7 cellular contexts compared by ENCODE assay signal in genomic region chr5:69601947-69602346, GRCh38. TPM values are rescaled to one million over a fixed set of nuclear protein-coding genes. Genes with fewer than 3 reads are reported as not detected.
DNase-seq lines count a peak whose midpoint lies in the region; ATAC-seq lines count a peak whose summit lies in the region.
"Not testable (repeated sequence)": the region's sequence is repeated elsewhere in the genome, so short reads cannot be mapped to it uniquely, and the experiment has no call there.

No MANE protein-coding gene starts in this region.

- not testable (repeated sequence) for DNase-seq in left lobe of liver (ENCODE audit: low spot score)

- ATAC-seq in GM18861 (IDR thresholded peaks at IDR 0.05; ENCODE audit: unreplicated experiment) (peak; percentile 98), GM19452 (IDR thresholded peaks at IDR 0.05; ENCODE audit: unreplicated experiment) (peak; percentile 82), GM21529 (IDR thresholded peaks at IDR 0.05; ENCODE audit: unreplicated experiment) (peak; percentile 95), HG02840 (IDR thresholded peaks at IDR 0.05; ENCODE audit: low FRiP score, unreplicated experiment) (peak; percentile 79), HG03095 (IDR thresholded peaks at IDR 0.05; ENCODE audit: unreplicated experiment) (peak; percentile 87), HG03520 (IDR thresholded peaks at IDR 0.05; ENCODE audit: unreplicated experiment) (peak; percentile 79), left lobe of liver (peak; percentile 17)

RNA-seq across cellular contexts. Expression of gene GTF2H2C, which starts 42.0 kb away (rescaled TPM):
- 10.8 TPM for total RNA-seq in left lobe of liver

Comparison
In these comparisons a context has a peak if more than half of its experiments do, and no peak if none do; other contexts are left out.
1. ATAC-seq: peak in every context shown above with its lines; median percentile 98 in GM18861; 95 in GM21529; 87 in HG03095; 82 in GM19452; 79 in HG02840; 79 in HG03520; 17 in left lobe of liver.